Comparison of ENCODE assay signal across 14 cellular contexts in the genomic region with DNA sequence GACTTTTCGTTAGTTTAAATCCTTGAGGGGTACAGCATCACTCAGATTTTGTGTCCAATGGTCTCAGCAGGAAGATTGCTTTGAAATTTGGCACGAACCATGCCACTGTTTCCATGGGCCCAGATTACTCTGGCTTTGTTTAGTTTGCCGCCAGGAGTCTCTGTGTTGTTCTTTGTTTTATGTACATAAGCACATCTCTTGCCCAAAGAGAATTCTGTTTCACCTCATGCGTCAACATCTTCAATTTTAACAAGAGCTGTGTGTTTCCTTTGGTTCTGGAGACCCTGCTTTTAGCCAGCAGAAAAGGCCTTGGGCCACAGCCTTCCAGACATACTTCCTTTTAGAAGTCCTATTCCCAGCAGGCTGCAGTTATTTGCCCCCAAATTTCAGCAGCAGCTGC.
DNase-seq lines count a peak whose midpoint lies in the region; ATAC-seq and TF ChIP-seq lines count a peak whose summit lies in the region.
"Had no signal": no experiment of that assay in that cellular context is flagged by ENCODE, and none has a peak within 500 bp of the region (broad histone marks: within the 10 kb centered on the region; RNA-seq: fewer than 3 reads in every experiment).

No MANE protein-coding gene starts in this region.

- TF ChIP-seq CTCF in smooth muscle cell (IDR thresholded peaks at IDR 0.05; ENCODE audit: borderline replicate concordance, insufficient read depth, poor library complexity, severe bottlenecking): no peak

- no peak overlapping the region for H3K4me3 ChIP-seq in smooth muscle cell
- H3K4me3 ChIP-seq: ovary had no signal

- no peak overlapping the region for H3K4me2 ChIP-seq in smooth muscle cell

- H4K20me1 ChIP-seq in smooth muscle cell (ENCODE audit: low read depth): peaks cover 46% of the 10 kb centered on the region

- no peak for ATAC-seq in HG03439 (IDR thresholded peaks at IDR 0.05; ENCODE audit: unreplicated experiment)
- ATAC-seq in HG03442 (IDR thresholded peaks at IDR 0.05; ENCODE audit: unreplicated experiment): no peak
- ATAC-seq: foreskin keratinocyte had no signal

- H3K36me3 ChIP-seq in smooth muscle cell (ENCODE audit: low read depth): peaks cover 60% of the 10 kb centered on the region
- H3K36me3 ChIP-seq: ovary had no signal

- no peaks in the 10 kb centered on the region for H3K4me1 ChIP-seq in smooth muscle cell (ENCODE audit: low read depth)
- H3K4me1 ChIP-seq: foreskin keratinocyte had no signal

- H3K9ac ChIP-seq in smooth muscle cell (ENCODE audit: low read depth): no peak overlapping the region

- no peaks in the 10 kb centered on the region for H3K9me3 ChIP-seq in smooth muscle cell (replicated peaks; ENCODE audit: low read depth)
- H3K9me3 ChIP-seq: ovary had no signal

- peak overlapping the region; percentile 12 for H3K27ac ChIP-seq in smooth muscle cell (ENCODE audit: low read depth)
- H3K27ac ChIP-seq: foreskin keratinocyte, ovary had no signal

- H3F3A ChIP-seq in smooth muscle cell (ENCODE audit: low read depth): peaks cover 3% of the 10 kb centered on the region

- no peaks in the 10 kb centered on the region for H3K27me3 ChIP-seq in smooth muscle cell (ENCODE audit: low read depth)
- H3K27me3 ChIP-seq: foreskin keratinocyte, ovary had no signal

- no peak overlapping the region for H2AFZ ChIP-seq in smooth muscle cell (ENCODE audit: low read depth)

- WGBS in smooth muscle cell (ENCODE audit: low lambda C conversion rate): 98% methylated on average over 4 of the region's 4 CpGs

- peaks cover 43% of the 10 kb centered on the region for H3K79me2 ChIP-seq in smooth muscle cell (ENCODE audit: low read depth)

- peak; percentile 16 for DNase-seq in DMS153 (lab: John Stamatoyannopoulos, UW)
- no peak for DNase-seq in DMS153 treated with DMSO at 0.1 percent for 48 hours (lab: John Stamatoyannopoulos, UW; ENCODE audit: unreplicated experiment)
- DNase-seq in NCI-H2196 treated with DMSO at 0.1 percent for 48 hours (lab: John Stamatoyannopoulos, UW; ENCODE audit: unreplicated experiment): peak; percentile 26
- DNase-seq in cerebellum (ENCODE audit: low spot score): peak; percentile 9
- DNase-seq in smooth muscle cell (lab: John Stamatoyannopoulos, UW; ENCODE audit: unreplicated experiment): no peak
- no peak for DNase-seq in stimulated activated CD8-positive, alpha-beta memory T cell treated with anti-CD3 and anti-CD28 coated beads, Interleukin-4, amount 100 ng/mL, for 48 hours
- DNase-seq: activated CD4-positive, alpha-beta T cell treated with anti-CD3 and anti-CD28 coated beads, Interleukin-2, amount 10 ng/mL, durations not matched to agents 24 days and 14 days; foreskin keratinocyte; NCI-H226; ovary; stimulated activated CD4-positive, alpha-beta T cell treated with anti-CD3 and anti-CD28 coated beads, Interleukin-4, amount 100 ng/mL, for 4 hours; trophoblast cell had no signal

Comparison
In these comparisons a context has a peak if more than half of its experiments do, and no peak if none do; other contexts are left out.
1. DNase-seq: peak in DMS153 (single experiment), NCI-H2196 treated with DMSO at 0.1 percent for 48 hours (single experiment) and cerebellum (single experiment); none in DMS153 treated with DMSO at 0.1 percent for 48 hours (single experiment), smooth muscle cell (single experiment) and stimulated activated CD8-positive, alpha-beta memory T cell treated with anti-CD3 and anti-CD28 coated beads, Interleukin-4, amount 100 ng/mL, for 48 hours (single experiment).